ENCODE assay signal across 32 cellular contexts in genomic region chr12:123861392-123861791, GRCh38.
DNase-seq lines count a peak whose midpoint lies in the region; ATAC-seq, FAIRE-seq and TF ChIP-seq lines count a peak whose summit lies in the region.
"Had no signal": no experiment of that assay in that cellular context is flagged by ENCODE, and none has a peak within 500 bp of the region (broad histone marks: within the 10 kb centered on the region; RNA-seq: fewer than 3 reads in every experiment).

No MANE protein-coding gene starts in this region.

- H3K27me3 ChIP-seq in HepG2 (ENCODE audit: control insufficient read depth in 1 of 2, insufficient read depth in 2 of 2, low read length in 2 of 2), result peaks cover 1 to 6% of the 10 kb centered on the region in 2 experiments; a peak in 2 of 5 replicates
- no peaks in the 10 kb centered on the region for H3K27me3 ChIP-seq in right lobe of liver
- no peaks in the 10 kb centered on the region for H3K27me3 ChIP-seq in RWPE2 (ENCODE audit: insufficient read depth, poor library complexity, severe bottlenecking)
- H3K27me3 ChIP-seq in neuronal stem cell (ENCODE audit: control insufficient read depth in 3 of 3, insufficient read depth in 3 of 3, low read depth in 1 of 3, low read length in 3 of 3), result peaks cover 0 to 6% (median 2%) of the 10 kb centered on the region in 3 experiments
- H3K27me3 ChIP-seq in BE2C, result no peaks in the 10 kb centered on the region
- H3K27me3 ChIP-seq: BLaER1; BLaER1 treated with 17β-estradiol and CSF1 and Interleukin-3, amounts not matched to agents 10 nM and 100 nM had no signal

- peak overlapping the region; percentile 66 for H3K23ac ChIP-seq in neuronal stem cell (ENCODE audit: low read depth, low read length, poor library complexity)

- no peaks in the 10 kb centered on the region for H3K36me3 ChIP-seq in HepG2 (replicated peaks in 1 of 2; ENCODE audit: control insufficient read depth in 1 of 2, insufficient read depth in 2 of 2, low read length in 2 of 2)
- no peaks in the 10 kb centered on the region for H3K36me3 ChIP-seq in right lobe of liver
- H3K36me3 ChIP-seq in RWPE2 (ENCODE audit: low read depth), result no peaks in the 10 kb centered on the region
- H3K36me3 ChIP-seq in neuronal stem cell (replicated peaks in 1 of 2; ENCODE audit: control insufficient read depth in 2 of 2, insufficient read depth in 2 of 2, low read length in 2 of 2), result peaks cover 0 to 2% of the 10 kb centered on the region in 2 donors
- no peaks in the 10 kb centered on the region for H3K36me3 ChIP-seq in BE2C
- H3K36me3 ChIP-seq: BLaER1; BLaER1 treated with 17β-estradiol and CSF1 and Interleukin-3, amounts not matched to agents 10 nM and 100 nM had no signal

- DNase-seq in HepG2 (ENCODE audit: low spot score) (no peak), right lobe of liver (no peak), RWPE2 (ENCODE audit: low spot score) (peak; percentile 6), neuronal stem cell (ENCODE audit: low spot score) (no peak), BE2C (no peak)
- DNase-seq in NK-92 treated with Interleukin-12 subunit alpha and Interleukin-12 subunit beta, amount 100 ng/mL, for 24 hours (lab: John Stamatoyannopoulos, UW), result no peak
- DNase-seq: 8988T; ACHN; AML-193; C1 segment of cervical spinal cord; Caco-2; Calu3; CD4-positive, alpha-beta memory T cell; CD4-positive, alpha-beta T cell; CD4-positive, CD25-positive, alpha-beta regulatory T cell; CD8-positive, alpha-beta memory T cell; CD8-positive, alpha-beta T cell; COR-L47; DMS 273 treated with DMSO at 0.1 percent for 48 hours; DMS153; DMS53; DMS79; DMS79 treated with DMSO at 0.1 percent for 48 hours; DND-41; EL had no signal

- no peak overlapping the region for H2AK5ac ChIP-seq in neuronal stem cell (ENCODE audit: low read depth, low read length)

- H3K4me1 ChIP-seq in HepG2 (ENCODE audit: insufficient read depth, low read length), result no peaks in the 10 kb centered on the region
- no peaks in the 10 kb centered on the region for H3K4me1 ChIP-seq in right lobe of liver
- H3K4me1 ChIP-seq in RWPE2 (ENCODE audit: insufficient read depth, poor library complexity, severe bottlenecking), result no peaks in the 10 kb centered on the region
- H3K4me1 ChIP-seq in neuronal stem cell (ENCODE audit: control insufficient read depth in 2 of 2, insufficient read depth in 1 of 2, low read depth in 1 of 2, low read length in 2 of 2), result no peaks in the 10 kb centered on the region
- no peaks in the 10 kb centered on the region for H3K4me1 ChIP-seq in BE2C
- H3K4me1 ChIP-seq: A549; BLaER1; BLaER1 treated with 17β-estradiol and CSF1 and Interleukin-3, amounts not matched to agents 10 nM and 100 nM had no signal

- H3K79me1 ChIP-seq in neuronal stem cell (ENCODE audit: low read depth, low read length), result no peaks in the 10 kb centered on the region

- H4K91ac ChIP-seq in neuronal stem cell (ENCODE audit: low read depth, low read length, poor library complexity), result no peak overlapping the region

- H3K9me3 ChIP-seq in HepG2 (ENCODE audit: low read length) (no peaks in the 10 kb centered on the region), right lobe of liver (no peaks in the 10 kb centered on the region), RWPE2 (ENCODE audit: severe bottlenecking) (no peaks in the 10 kb centered on the region), neuronal stem cell (replicated peaks in 1 of 2; ENCODE audit: control insufficient read depth in 2 of 2, insufficient read depth in 1 of 2, low read depth in 1 of 2, low read length in 2 of 2) (peaks cover 0 to 2% of the 10 kb centered on the region in 2 donors), BE2C (no peaks in the 10 kb centered on the region)
- H3K9me3 ChIP-seq: BLaER1; BLaER1 treated with 17β-estradiol and CSF1 and Interleukin-3, amounts not matched to agents 10 nM and 100 nM; Caco-2 had no signal

- in situ Hi-C loops in HepG2 (cut with HindIII; ENCODE audit: extremely low pct_ligation_motif_present, low pct_unique_long_range_greater_than_20kb), result no loop called here

- H3K4me2 ChIP-seq in HepG2 (ENCODE audit: low read depth, low read length), result no peak overlapping the region
- no peak overlapping the region for H3K4me2 ChIP-seq in neuronal stem cell (ENCODE audit: insufficient read depth, low read length, poor library complexity, severe bottlenecking)
- H3K4me2 ChIP-seq: A549; BLaER1; BLaER1 treated with 17β-estradiol and CSF1 and Interleukin-3, amounts not matched to agents 10 nM and 100 nM had no signal

- CTCF ChIA-PET in HepG2 (lab: Yijun Ruan, JAX; ENCODE audit: low intra/inter-chr PET ratio, low total read pairs), result no interaction called here

- TF ChIP-seq CTCF in HepG2 (CRISPR knock-in tag; IDR thresholded peaks at IDR 0.05), result no peak
- TF ChIP-seq CTCF in right lobe of liver (IDR thresholded peaks at IDR 0.05), result no peak
- TF ChIP-seq CTCF in RWPE2 (IDR thresholded peaks at IDR 0.05; ENCODE audit: poor library complexity, severe bottlenecking), result no peak
- TF ChIP-seq CTCF in BE2C (IDR thresholded peaks at IDR 0.05; ENCODE audit: low read depth, low read length), result no peak

- TF ChIP-seq EP300 in HepG2 (IDR thresholded peaks at IDR 0.05; ENCODE audit: low read depth in 2 of 2, low read length in 2 of 2) (no peak), HepG2 (CRISPR knock-in tag; IDR thresholded peaks at IDR 0.05; ENCODE audit: borderline replicate concordance) (no peak)

- no peak for FAIRE-seq in HepG2 (lab: Jason Lieb, UNC)
- FAIRE-seq: A204.1, A549, D721Med had no signal

- H3K18ac ChIP-seq in neuronal stem cell (ENCODE audit: low read length), result no peak overlapping the region

- no peak overlapping the region for H2BK12ac ChIP-seq in neuronal stem cell (ENCODE audit: low read length)

- H4K8ac ChIP-seq in neuronal stem cell (ENCODE audit: low read depth, low read length), result no peak overlapping the region

- intact Hi-C loops in HepG2 (cut with micrococcal nuclease; ENCODE audit: unreplicated experiment), result no loop called here
- intact Hi-C loops in right lobe of liver (cut with DNase I), result no loop called here

- no peak overlapping the region for H3K9ac ChIP-seq in HepG2 (ENCODE audit: insufficient read depth, low read depth, low read length)
- no peak overlapping the region for H3K9ac ChIP-seq in neuronal stem cell (ENCODE audit: low read depth, low read length, poor library complexity)
- H3K9ac ChIP-seq: BLaER1; BLaER1 treated with 17β-estradiol and CSF1 and Interleukin-3, amounts not matched to agents 10 nM and 100 nM had no signal

- BruUV-seq in HepG2 (replicated peaks; lab: Mats Ljungman, UMichigan), result no TSS peak

- no peak overlapping the region for H2BK15ac ChIP-seq in neuronal stem cell (ENCODE audit: low read length)

- H3K27ac ChIP-seq in HepG2 (ENCODE audit: extremely low read length, insufficient read depth, low read length) (no peak overlapping the region), right lobe of liver (no peak overlapping the region), RWPE2 (ENCODE audit: poor library complexity, severe bottlenecking) (no peak overlapping the region), neuronal stem cell (replicated peaks; ENCODE audit: low read length) (no peak overlapping the region)
- H3K27ac ChIP-seq: 22Rv1; A549; BLaER1; BLaER1 treated with 17β-estradiol and CSF1 and Interleukin-3, amounts not matched to agents 10 nM and 100 nM; C4-2B had no signal

- no peak for TF ChIP-seq RAD21 in HepG2 (CRISPR knock-in tag; IDR thresholded peaks at IDR 0.05)

- no peaks in the 10 kb centered on the region for H4K20me1 ChIP-seq in HepG2 (ENCODE audit: insufficient read depth, low read length)
- H4K20me1 ChIP-seq: BLaER1; BLaER1 treated with 17β-estradiol and CSF1 and Interleukin-3, amounts not matched to agents 10 nM and 100 nM had no signal

- H2BK5ac ChIP-seq in neuronal stem cell (ENCODE audit: low read length), result no peak overlapping the region

- no peak for TF ChIP-seq POLR2A in HepG2 (IDR thresholded peaks at IDR 0.05; ENCODE audit: insufficient read depth in 1 of 2, low read depth in 2 of 2, low read length in 2 of 2)
- TF ChIP-seq POLR2A in right lobe of liver (IDR thresholded peaks at IDR 0.05), result no peak

- POLR2A ChIA-PET in HepG2 (lab: Yijun Ruan, JAX), result no interaction called here

- H3K4me3 ChIP-seq in HepG2 (replicated peaks in 1 of 3; ENCODE audit: insufficient read depth in 1 of 3, low read depth in 2 of 3, low read length in 3 of 3), result no peak overlapping the region
- H3K4me3 ChIP-seq in right lobe of liver, result no peak overlapping the region
- H3K4me3 ChIP-seq in RWPE2 (ENCODE audit: severe bottlenecking), result no peak overlapping the region
- no peak overlapping the region for H3K4me3 ChIP-seq in neuronal stem cell (ENCODE audit: low read length in 2 of 2)
- H3K4me3 ChIP-seq in BE2C (ENCODE audit: low read depth, low read length), result no peak overlapping the region
- H3K4me3 ChIP-seq: A549; BLaER1; BLaER1 treated with 17β-estradiol and CSF1 and Interleukin-3, amounts not matched to agents 10 nM and 100 nM had no signal

- no peak overlapping the region for H3K14ac ChIP-seq in neuronal stem cell (ENCODE audit: low read length)

- no peak for ATAC-seq in HepG2
- ATAC-seq in right lobe of liver, result no peak
- ATAC-seq in RWPE2 (ENCODE audit: low read depth), result no peak
- ATAC-seq: A549; CD8-positive, alpha-beta T cell had no signal

- H2BK120ac ChIP-seq in neuronal stem cell (ENCODE audit: low read depth, low read length), result no peak overlapping the region

- H3K4ac ChIP-seq in neuronal stem cell (ENCODE audit: low read length), result no peak overlapping the region

- H2AFZ ChIP-seq in HepG2 (ENCODE audit: low read length), result no peak overlapping the region
- H2AFZ ChIP-seq in neuronal stem cell (ENCODE audit: low read length), result no peak overlapping the region

- H3K79me2 ChIP-seq in HepG2 (ENCODE audit: insufficient read depth, low read length), result no peaks in the 10 kb centered on the region

- 21% methylated on average over 4 of the region's 4 CpGs for WGBS in HepG2 (ENCODE audit: low lambda C conversion rate)
- no CpG with 5 or more reads among the region's 4 CpGs for WGBS in right lobe of liver (ENCODE audit: insufficient coverage, low coverage, low lambda C conversion rate, missing lambda C conversion rate)
- no CpG with 5 or more reads among the region's 4 CpGs for WGBS in neuronal stem cell (ENCODE audit: extremely low coverage in 2 of 2, insufficient read length in 2 of 2, insufficient replicate concordance in 1 of 2), 2 donors

TF ChIP-seq in HepG2, 621 proteins besides CTCF, POLR2A, EP300 and RAD21:
- peak; percentile 57 for TF ChIP-seq ATF7 (IDR thresholded peaks at IDR 0.05)
- TF ChIP-seq ATF7 (CRISPR knock-in tag; IDR thresholded peaks at IDR 0.05), result no peak
- TF ChIP-seq ZNF704 (CRISPR knock-in tag; IDR thresholded peaks at IDR 0.05; ENCODE audit: borderline replicate concordance), result no peak
- TF ChIP-seq CREB1 (IDR thresholded peaks at IDR 0.05), result 0 out of 2 replicates have a peak, but pooled peaks have one; percentile 19
- TF ChIP-seq CREB1 (CRISPR knock-in tag; IDR thresholded peaks at IDR 0.05), result no peak
